In the genomic region with DNA sequence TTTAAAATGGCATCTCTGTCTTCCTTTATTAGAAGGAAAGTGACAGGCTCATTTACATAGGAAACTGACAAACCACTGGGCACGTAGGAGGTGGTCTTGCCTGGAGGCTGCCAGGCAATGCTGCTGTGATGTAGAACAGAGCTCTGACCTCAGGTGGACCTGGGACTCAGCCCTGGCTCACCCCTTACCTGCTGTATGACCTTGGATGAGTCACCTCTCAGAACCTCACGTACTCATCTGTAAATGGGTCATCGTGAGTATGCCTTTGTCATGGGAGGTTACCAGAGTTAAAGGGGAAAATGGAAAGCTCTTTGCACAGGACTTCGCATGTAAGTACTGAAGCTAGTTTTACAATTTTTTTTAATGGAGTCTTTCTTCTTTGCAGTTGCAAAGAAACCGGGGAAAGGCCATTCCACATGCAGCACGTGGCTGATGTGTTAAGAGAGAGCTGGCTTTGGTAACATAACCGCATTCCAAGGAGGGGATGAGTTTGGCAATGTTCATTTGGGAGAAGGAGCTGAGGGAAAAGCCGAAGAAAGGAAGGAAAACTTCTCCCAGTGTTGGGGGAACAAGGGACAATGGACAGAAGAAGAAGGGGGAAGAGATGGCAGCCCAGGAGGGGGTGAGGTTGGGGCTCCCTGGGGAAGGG, we compare ENCODE assay signal across 1 cellular context.
A peak's percentile ranks its signal among the peaks of the same experiment; 100 is the strongest.
TF ChIP-seq lines count a peak whose summit lies in the region.

No MANE protein-coding gene starts in this region.

TF ChIP-seq in HepG2, 621 proteins besides CTCF, POLR2A, EP300 and RAD21 (continues in another document):
- TF ChIP-seq, protein P1, sequence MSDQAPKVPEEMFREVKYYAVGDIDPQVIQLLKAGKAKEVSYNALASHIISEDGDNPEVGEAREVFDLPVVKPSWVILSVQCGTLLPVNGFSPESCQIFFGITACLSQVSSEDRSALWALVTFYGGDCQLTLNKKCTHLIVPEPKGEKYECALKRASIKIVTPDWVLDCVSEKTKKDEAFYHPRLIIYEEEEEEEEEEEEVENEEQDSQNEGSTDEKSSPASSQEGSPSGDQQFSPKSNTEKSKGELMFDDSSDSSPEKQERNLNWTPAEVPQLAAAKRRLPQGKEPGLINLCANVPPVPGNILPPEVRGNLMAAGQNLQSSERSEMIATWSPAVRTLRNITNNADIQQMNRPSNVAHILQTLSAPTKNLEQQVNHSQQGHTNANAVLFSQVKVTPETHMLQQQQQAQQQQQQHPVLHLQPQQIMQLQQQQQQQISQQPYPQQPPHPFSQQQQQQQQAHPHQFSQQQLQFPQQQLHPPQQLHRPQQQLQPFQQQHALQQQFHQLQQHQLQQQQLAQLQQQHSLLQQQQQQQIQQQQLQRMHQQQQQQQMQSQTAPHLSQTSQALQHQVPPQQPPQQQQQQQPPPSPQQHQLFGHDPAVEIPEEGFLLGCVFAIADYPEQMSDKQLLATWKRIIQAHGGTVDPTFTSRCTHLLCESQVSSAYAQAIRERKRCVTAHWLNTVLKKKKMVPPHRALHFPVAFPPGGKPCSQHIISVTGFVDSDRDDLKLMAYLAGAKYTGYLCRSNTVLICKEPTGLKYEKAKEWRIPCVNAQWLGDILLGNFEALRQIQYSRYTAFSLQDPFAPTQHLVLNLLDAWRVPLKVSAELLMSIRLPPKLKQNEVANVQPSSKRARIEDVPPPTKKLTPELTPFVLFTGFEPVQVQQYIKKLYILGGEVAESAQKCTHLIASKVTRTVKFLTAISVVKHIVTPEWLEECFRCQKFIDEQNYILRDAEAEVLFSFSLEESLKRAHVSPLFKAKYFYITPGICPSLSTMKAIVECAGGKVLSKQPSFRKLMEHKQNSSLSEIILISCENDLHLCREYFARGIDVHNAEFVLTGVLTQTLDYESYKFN (CRISPR knock-in tag; conservative IDR thresholded peaks at IDR 0.05) = peak; percentile 78
- TF ChIP-seq SALL1 (CRISPR knock-in tag; IDR thresholded peaks at IDR 0.05) (peak; percentile 78), RCOR2 (CRISPR knock-in tag; IDR thresholded peaks at IDR 0.05) (peak; percentile 94), ASH2L (IDR thresholded peaks at IDR 0.05; ENCODE audit: insufficient read length, low read depth, low read length) (peak; percentile 40), CREM (IDR thresholded peaks at IDR 0.05) (peak; percentile 22; the same call in 1 of the 2 replicates), CREM (CRISPR knock-in tag; IDR thresholded peaks at IDR 0.05) (no peak), HNF4A (CRISPR knock-in tag; IDR thresholded peaks at IDR 0.05) (peak; percentile 55; the same call in 1 of the 2 replicates), JUND (CRISPR knock-in tag; IDR thresholded peaks at IDR 0.05) (peak; percentile 95), ZBTB20 (CRISPR knock-in tag; IDR thresholded peaks at IDR 0.05; ENCODE audit: borderline replicate concordance, low read depth) (peak; percentile 37; the same call in 1 of the 2 replicates), RARA (CRISPR knock-in tag; IDR thresholded peaks at IDR 0.05) (peak; percentile 95), HDAC2 (CRISPR knock-in tag; IDR thresholded peaks at IDR 0.05) (peak; percentile 83), TEAD3 (CRISPR knock-in tag; optimal IDR thresholded peaks at IDR 0.05; ENCODE audit: borderline replicate concordance) (peak; percentile 37), SAP130 (CRISPR knock-in tag; IDR thresholded peaks at IDR 0.05; ENCODE audit: low read depth) (peak; percentile 69), SMC3 (IDR thresholded peaks at IDR 0.05; ENCODE audit: low read length) (no peak; the same call in 1 of the 2 replicates), RXRA (CRISPR knock-in tag; IDR thresholded peaks at IDR 0.05) (peak; percentile 89; the same call in 1 of the 2 replicates), JUNB (CRISPR knock-in tag; IDR thresholded peaks at IDR 0.05; ENCODE audit: borderline replicate concordance) (peak; percentile 88), ZNF343 (CRISPR knock-in tag; IDR thresholded peaks at IDR 0.05) (no peak), ZNF614 (CRISPR knock-in tag; IDR thresholded peaks at IDR 0.05; ENCODE audit: borderline replicate concordance) (no peak), SAFB2 (CRISPR knock-in tag; IDR thresholded peaks at IDR 0.05; ENCODE audit: borderline replicate concordance, low read depth) (no peak), ZSCAN25 (CRISPR knock-in tag; IDR thresholded peaks at IDR 0.05) (no peak), ZMYM3 (CRISPR knock-in tag; IDR thresholded peaks at IDR 0.05) (peak; percentile 97), ZNF260 (CRISPR knock-in tag; IDR thresholded peaks at IDR 0.05; ENCODE audit: borderline replicate concordance, low read depth) (no peak), ZBTB21 (CRISPR knock-in tag; IDR thresholded peaks at IDR 0.05) (peak; percentile 18; the same call in 1 of the 2 replicates)
- TF ChIP-seq, protein P2, sequence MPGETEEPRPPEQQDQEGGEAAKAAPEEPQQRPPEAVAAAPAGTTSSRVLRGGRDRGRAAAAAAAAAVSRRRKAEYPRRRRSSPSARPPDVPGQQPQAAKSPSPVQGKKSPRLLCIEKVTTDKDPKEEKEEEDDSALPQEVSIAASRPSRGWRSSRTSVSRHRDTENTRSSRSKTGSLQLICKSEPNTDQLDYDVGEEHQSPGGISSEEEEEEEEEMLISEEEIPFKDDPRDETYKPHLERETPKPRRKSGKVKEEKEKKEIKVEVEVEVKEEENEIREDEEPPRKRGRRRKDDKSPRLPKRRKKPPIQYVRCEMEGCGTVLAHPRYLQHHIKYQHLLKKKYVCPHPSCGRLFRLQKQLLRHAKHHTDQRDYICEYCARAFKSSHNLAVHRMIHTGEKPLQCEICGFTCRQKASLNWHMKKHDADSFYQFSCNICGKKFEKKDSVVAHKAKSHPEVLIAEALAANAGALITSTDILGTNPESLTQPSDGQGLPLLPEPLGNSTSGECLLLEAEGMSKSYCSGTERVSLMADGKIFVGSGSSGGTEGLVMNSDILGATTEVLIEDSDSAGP (CRISPR knock-in tag; IDR thresholded peaks at IDR 0.05; ENCODE audit: borderline replicate concordance) = peak; percentile 20; the same call in 1 of the 2 replicates
- TF ChIP-seq, protein P3, sequence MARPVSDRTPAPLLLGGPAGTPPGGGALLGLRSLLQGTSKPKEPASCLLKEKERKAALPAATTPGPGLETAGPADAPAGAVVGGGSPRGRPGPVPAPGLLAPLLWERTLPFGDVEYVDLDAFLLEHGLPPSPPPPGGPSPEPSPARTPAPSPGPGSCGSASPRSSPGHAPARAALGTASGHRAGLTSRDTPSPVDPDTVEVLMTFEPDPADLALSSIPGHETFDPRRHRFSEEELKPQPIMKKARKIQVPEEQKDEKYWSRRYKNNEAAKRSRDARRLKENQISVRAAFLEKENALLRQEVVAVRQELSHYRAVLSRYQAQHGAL (CRISPR knock-in tag; IDR thresholded peaks at IDR 0.05; ENCODE audit: not compliant biosample characterization) = no peak
- TF ChIP-seq, protein P4, sequence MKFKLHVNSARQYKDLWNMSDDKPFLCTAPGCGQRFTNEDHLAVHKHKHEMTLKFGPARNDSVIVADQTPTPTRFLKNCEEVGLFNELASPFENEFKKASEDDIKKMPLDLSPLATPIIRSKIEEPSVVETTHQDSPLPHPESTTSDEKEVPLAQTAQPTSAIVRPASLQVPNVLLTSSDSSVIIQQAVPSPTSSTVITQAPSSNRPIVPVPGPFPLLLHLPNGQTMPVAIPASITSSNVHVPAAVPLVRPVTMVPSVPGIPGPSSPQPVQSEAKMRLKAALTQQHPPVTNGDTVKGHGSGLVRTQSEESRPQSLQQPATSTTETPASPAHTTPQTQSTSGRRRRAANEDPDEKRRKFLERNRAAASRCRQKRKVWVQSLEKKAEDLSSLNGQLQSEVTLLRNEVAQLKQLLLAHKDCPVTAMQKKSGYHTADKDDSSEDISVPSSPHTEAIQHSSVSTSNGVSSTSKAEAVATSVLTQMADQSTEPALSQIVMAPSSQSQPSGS (CRISPR knock-in tag; IDR thresholded peaks at IDR 0.05) = 0 out of 2 replicates have a peak, but pooled peaks have one; percentile 48
- TF ChIP-seq, protein P5, sequence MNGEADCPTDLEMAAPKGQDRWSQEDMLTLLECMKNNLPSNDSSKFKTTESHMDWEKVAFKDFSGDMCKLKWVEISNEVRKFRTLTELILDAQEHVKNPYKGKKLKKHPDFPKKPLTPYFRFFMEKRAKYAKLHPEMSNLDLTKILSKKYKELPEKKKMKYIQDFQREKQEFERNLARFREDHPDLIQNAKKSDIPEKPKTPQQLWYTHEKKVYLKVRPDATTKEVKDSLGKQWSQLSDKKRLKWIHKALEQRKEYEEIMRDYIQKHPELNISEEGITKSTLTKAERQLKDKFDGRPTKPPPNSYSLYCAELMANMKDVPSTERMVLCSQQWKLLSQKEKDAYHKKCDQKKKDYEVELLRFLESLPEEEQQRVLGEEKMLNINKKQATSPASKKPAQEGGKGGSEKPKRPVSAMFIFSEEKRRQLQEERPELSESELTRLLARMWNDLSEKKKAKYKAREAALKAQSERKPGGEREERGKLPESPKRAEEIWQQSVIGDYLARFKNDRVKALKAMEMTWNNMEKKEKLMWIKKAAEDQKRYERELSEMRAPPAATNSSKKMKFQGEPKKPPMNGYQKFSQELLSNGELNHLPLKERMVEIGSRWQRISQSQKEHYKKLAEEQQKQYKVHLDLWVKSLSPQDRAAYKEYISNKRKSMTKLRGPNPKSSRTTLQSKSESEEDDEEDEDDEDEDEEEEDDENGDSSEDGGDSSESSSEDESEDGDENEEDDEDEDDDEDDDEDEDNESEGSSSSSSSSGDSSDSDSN (CRISPR knock-in tag; IDR thresholded peaks at IDR 0.05) = no peak; the same call in 1 of the 2 replicates
- TF ChIP-seq, protein P6, sequence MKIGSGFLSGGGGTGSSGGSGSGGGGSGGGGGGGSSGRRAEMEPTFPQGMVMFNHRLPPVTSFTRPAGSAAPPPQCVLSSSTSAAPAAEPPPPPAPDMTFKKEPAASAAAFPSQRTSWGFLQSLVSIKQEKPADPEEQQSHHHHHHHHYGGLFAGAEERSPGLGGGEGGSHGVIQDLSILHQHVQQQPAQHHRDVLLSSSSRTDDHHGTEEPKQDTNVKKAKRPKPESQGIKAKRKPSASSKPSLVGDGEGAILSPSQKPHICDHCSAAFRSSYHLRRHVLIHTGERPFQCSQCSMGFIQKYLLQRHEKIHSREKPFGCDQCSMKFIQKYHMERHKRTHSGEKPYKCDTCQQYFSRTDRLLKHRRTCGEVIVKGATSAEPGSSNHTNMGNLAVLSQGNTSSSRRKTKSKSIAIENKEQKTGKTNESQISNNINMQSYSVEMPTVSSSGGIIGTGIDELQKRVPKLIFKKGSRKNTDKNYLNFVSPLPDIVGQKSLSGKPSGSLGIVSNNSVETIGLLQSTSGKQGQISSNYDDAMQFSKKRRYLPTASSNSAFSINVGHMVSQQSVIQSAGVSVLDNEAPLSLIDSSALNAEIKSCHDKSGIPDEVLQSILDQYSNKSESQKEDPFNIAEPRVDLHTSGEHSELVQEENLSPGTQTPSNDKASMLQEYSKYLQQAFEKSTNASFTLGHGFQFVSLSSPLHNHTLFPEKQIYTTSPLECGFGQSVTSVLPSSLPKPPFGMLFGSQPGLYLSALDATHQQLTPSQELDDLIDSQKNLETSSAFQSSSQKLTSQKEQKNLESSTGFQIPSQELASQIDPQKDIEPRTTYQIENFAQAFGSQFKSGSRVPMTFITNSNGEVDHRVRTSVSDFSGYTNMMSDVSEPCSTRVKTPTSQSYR (CRISPR knock-in tag; IDR thresholded peaks at IDR 0.05; ENCODE audit: borderline replicate concordance) = 0 out of 2 replicates have a peak, but pooled peaks have one; percentile 16
- TF ChIP-seq, protein P7, sequence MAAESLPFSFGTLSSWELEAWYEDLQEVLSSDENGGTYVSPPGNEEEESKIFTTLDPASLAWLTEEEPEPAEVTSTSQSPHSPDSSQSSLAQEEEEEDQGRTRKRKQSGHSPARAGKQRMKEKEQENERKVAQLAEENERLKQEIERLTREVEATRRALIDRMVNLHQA (CRISPR knock-in tag; IDR thresholded peaks at IDR 0.05) = no peak
- TF ChIP-seq, protein P8, sequence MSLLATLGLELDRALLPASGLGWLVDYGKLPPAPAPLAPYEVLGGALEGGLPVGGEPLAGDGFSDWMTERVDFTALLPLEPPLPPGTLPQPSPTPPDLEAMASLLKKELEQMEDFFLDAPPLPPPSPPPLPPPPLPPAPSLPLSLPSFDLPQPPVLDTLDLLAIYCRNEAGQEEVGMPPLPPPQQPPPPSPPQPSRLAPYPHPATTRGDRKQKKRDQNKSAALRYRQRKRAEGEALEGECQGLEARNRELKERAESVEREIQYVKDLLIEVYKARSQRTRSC (CRISPR knock-in tag; IDR thresholded peaks at IDR 0.05; ENCODE audit: low read depth) = no peak
- TF ChIP-seq, protein P9, sequence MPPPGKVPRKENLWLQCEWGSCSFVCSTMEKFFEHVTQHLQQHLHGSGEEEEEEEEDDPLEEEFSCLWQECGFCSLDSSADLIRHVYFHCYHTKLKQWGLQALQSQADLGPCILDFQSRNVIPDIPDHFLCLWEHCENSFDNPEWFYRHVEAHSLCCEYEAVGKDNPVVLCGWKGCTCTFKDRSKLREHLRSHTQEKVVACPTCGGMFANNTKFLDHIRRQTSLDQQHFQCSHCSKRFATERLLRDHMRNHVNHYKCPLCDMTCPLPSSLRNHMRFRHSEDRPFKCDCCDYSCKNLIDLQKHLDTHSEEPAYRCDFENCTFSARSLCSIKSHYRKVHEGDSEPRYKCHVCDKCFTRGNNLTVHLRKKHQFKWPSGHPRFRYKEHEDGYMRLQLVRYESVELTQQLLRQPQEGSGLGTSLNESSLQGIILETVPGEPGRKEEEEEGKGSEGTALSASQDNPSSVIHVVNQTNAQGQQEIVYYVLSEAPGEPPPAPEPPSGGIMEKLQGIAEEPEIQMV (CRISPR knock-in tag; IDR thresholded peaks at IDR 0.05; ENCODE audit: low read depth) = no peak
- TF ChIP-seq, protein P10, sequence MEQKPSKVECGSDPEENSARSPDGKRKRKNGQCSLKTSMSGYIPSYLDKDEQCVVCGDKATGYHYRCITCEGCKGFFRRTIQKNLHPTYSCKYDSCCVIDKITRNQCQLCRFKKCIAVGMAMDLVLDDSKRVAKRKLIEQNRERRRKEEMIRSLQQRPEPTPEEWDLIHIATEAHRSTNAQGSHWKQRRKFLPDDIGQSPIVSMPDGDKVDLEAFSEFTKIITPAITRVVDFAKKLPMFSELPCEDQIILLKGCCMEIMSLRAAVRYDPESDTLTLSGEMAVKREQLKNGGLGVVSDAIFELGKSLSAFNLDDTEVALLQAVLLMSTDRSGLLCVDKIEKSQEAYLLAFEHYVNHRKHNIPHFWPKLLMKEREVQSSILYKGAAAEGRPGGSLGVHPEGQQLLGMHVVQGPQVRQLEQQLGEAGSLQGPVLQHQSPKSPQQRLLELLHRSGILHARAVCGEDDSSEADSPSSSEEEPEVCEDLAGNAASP (CRISPR knock-in tag; IDR thresholded peaks at IDR 0.05; ENCODE audit: borderline replicate concordance) = peak; percentile 94; the same call in 1 of the 2 replicates
- TF ChIP-seq, protein P11, sequence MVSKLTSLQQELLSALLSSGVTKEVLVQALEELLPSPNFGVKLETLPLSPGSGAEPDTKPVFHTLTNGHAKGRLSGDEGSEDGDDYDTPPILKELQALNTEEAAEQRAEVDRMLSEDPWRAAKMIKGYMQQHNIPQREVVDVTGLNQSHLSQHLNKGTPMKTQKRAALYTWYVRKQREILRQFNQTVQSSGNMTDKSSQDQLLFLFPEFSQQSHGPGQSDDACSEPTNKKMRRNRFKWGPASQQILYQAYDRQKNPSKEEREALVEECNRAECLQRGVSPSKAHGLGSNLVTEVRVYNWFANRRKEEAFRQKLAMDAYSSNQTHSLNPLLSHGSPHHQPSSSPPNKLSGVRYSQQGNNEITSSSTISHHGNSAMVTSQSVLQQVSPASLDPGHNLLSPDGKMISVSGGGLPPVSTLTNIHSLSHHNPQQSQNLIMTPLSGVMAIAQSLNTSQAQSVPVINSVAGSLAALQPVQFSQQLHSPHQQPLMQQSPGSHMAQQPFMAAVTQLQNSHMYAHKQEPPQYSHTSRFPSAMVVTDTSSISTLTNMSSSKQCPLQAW (CRISPR knock-in tag; IDR thresholded peaks at IDR 0.05) = peak; percentile 73
- TF ChIP-seq, protein P12, sequence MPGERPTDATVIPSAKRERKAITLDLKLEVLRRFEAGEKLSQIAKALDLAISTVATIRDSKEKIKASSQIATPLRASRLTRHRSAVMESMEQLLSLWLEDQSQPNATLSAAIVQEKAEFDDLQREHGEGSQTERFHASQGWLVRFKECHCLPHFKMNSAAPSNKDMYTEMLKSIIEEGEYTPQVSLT (CRISPR knock-in tag; IDR thresholded peaks at IDR 0.05; ENCODE audit: borderline replicate concordance, low read depth) = no peak
